Comparison of ENCODE assay signal across 28 cellular contexts in genomic region chr18:36325846-36326245, GRCh38.
"Had no signal": no experiment of that assay in that cellular context is flagged by ENCODE, and none has a peak within 500 bp of the region (broad histone marks: within the 10 kb centered on the region; RNA-seq: fewer than 3 reads in every experiment).

No MANE protein-coding gene starts in this region.

- H3K36me3 ChIP-seq: colonic mucosa, esophagus squamous epithelium, ovary, right lobe of liver, suprapubic skin, thyroid gland, vagina had no signal

- H3K27me3 ChIP-seq: colonic mucosa, esophagus squamous epithelium, ovary, right lobe of liver, suprapubic skin, thyroid gland, vagina had no signal

- H3K4me3 ChIP-seq: colonic mucosa, esophagus squamous epithelium, mucosa of descending colon, ovary, psoas muscle, right lobe of liver, suprapubic skin, thyroid gland, vagina had no signal

- H3K27ac ChIP-seq: colonic mucosa, esophagus squamous epithelium, ovary, psoas muscle, right lobe of liver, suprapubic skin, thyroid gland, vagina had no signal

- FAIRE-seq: endothelial cell of umbilical vein, frontal cortex, islet of Langerhans, small intestine had no signal

- H3K9me3 ChIP-seq: colonic mucosa, esophagus squamous epithelium, mucosa of descending colon, ovary, psoas muscle, right lobe of liver, suprapubic skin, thyroid gland, vagina had no signal

- ATAC-seq: left colon; mucosa of descending colon; psoas muscle; right lobe of liver; stimulated activated naive CD8-positive, alpha-beta T cell treated with anti-CD3 and anti-CD28 coated beads, Interleukin-15, amount 100 ng/mL, for 72 hours had no signal

- H3K4me1 ChIP-seq: colonic mucosa, right lobe of liver, suprapubic skin, thyroid gland, vagina had no signal

- DNase-seq: colonic mucosa; dermis blood vessel endothelial cell; effector memory CD4-positive, alpha-beta T cell; esophagus squamous epithelium; hippocampal formation; left colon; mesenchymal stem cell; mucosa of descending colon; naive B cell; occipital lobe; ovary; posterior cingulate gyrus; psoas muscle; right lobe of liver; small intestine; stimulated activated CD4-positive, alpha-beta T cell treated with anti-CD3 and anti-CD28 coated beads, Interleukin-12 subunit alpha, Interleukin-12 subunit beta, amount 100 ng/mL, for 4 hours; stimulated activated CD4-positive, alpha-beta T cell treated with anti-CD3 and anti-CD28 coated beads, Interleukin-1b, Interleukin-23, amount 100 ng/mL, for 48 hours; stimulated activated CD4-positive, alpha-beta T cell treated with anti-CD3 and anti-CD28 coated beads, Interleukin-4, amount 100 ng/mL, for 1 hour; stimulated activated CD8-positive, alpha-beta memory T cell treated with anti-CD3 and anti-CD28 coated beads, Interleukin-4, amount 100 ng/mL, for 48 hours; stimulated activated naive CD4-positive, alpha-beta T cell; stimulated activated naive CD8-positive, alpha-beta T cell treated with anti-CD3 and anti-CD28 coated beads, Interleukin-15, amount 100 ng/mL, for 72 hours; thyroid gland; trophoblast cell had no signal
